ENCODE assay signal across 24 cellular contexts in the genomic region with DNA sequence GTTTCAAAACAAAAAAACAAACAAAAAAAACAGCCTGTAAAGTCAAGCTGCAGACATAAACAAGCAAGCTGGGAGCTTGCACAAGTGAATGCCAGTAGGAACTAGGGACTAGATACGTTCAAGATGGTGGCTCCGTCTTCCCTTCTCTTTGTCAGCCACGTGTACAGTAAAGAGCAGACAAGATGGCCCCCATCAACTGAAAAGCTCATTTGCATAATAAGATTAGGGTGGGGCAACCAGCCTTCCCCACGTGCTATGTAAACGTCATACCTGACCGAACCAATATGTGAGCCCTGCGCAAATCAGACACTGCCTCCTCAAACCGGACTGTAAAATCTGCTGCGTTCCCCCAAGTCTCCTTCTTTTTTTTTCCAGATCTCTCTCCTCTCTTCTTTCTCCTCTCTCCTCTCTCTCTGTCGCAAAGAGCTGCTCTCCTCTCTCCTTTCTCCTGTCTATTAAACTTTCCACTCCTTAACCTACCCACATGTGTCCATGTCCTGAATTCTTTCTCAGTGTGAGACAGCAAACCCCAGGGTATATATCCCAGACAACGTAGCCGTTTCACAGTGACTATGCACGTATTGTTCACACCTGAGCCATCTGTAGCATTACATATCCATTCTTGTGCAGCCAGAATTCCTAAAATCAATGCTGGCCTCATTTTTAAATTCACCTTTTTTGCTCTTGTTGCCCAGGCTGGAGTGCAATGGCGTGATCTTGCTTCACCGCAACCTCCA.
"Had no signal": no experiment of that assay in that cellular context is flagged by ENCODE, and none has a peak within 500 bp of the region (broad histone marks: within the 10 kb centered on the region; RNA-seq: fewer than 3 reads in every experiment).

No MANE protein-coding gene starts in this region.

- H3K4me3 ChIP-seq: coronary artery, heart right ventricle, left lung, mucosa of descending colon, ovary, psoas muscle, sigmoid colon, stomach, thyroid gland had no signal

- H3K9me3 ChIP-seq: heart right ventricle, left lung, mucosa of descending colon, ovary, psoas muscle, sigmoid colon, stomach, thyroid gland had no signal

- DNase-seq: dermis blood vessel endothelial cell; effector memory CD8-positive, alpha-beta T cell; heart right ventricle; hippocampal formation; left cardiac atrium; left lung; mesenchymal stem cell; mucosa of descending colon; naive B cell; ovary; posterior cingulate gyrus; psoas muscle; right cardiac atrium; sigmoid colon; stimulated activated CD4-positive, alpha-beta T cell treated with anti-CD3 and anti-CD28 coated beads, Interleukin-2, amount 100 ng/mL, for 24 hours; stimulated activated CD4-positive, alpha-beta T cell treated with anti-CD3 and anti-CD28 coated beads, Interleukin-4, amount 100 ng/mL, for 24 hours; stimulated activated naive CD4-positive, alpha-beta T cell treated with Interleukin-2 at 50 U/mL for 16 hours; stomach; thyroid gland had no signal

- FAIRE-seq: frontal cortex, islet of Langerhans had no signal

- H3K27me3 ChIP-seq: heart right ventricle, left lung, ovary, sigmoid colon, thyroid gland had no signal

- H3K27ac ChIP-seq: coronary artery, heart right ventricle, left lung, ovary, psoas muscle, sigmoid colon, stomach, thyroid gland had no signal

- ATAC-seq: effector memory CD8-positive, alpha-beta T cell; heart right ventricle; left cardiac atrium; left lung; mucosa of descending colon; natural killer cell treated with Interleukin-12 subunit alpha and Interleukin-12 subunit beta and Interleukin-15 and Interleukin-18, amount 100 ng/mL, for 72 hours; psoas muscle; right cardiac atrium; stimulated activated effector memory CD8-positive, alpha-beta T cell treated with anti-CD3 and anti-CD28 coated beads, Interleukin-12 subunit alpha, Interleukin-12 subunit beta, amount 100 ng/mL, for 72 hours had no signal

- H3K36me3 ChIP-seq: heart right ventricle, left lung, ovary, sigmoid colon, stomach, thyroid gland had no signal

- H3K4me1 ChIP-seq: heart right ventricle, left lung, psoas muscle, sigmoid colon, stomach, thyroid gland had no signal
